In the genomic region with DNA sequence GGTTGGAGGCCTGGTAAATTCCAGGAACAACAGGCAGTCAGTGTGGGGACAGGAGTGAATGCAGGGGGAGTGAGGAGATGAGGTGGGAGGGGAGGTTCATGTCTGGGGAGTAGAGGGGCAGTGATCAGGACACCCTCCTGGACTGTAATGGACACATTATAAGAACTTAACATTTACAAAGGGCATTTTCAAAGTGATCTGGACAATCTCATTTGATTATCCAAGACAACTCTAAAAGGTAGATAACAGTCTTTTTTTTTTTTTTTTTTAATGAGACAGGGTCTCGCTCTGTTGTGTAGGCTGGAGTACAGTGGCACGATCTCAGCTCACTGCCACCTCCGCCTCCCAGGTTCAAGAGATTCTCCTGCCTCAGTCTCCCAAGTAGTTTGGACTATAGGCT, we compare ENCODE assay signal across 2 cellular contexts.
TF ChIP-seq lines count a peak whose summit lies in the region.

No MANE protein-coding gene starts in this region.

TF ChIP-seq in SK-N-SH, 30 proteins besides CTCF, POLR2A, EP300 and RAD21 (continued from another document):
- TF ChIP-seq GABPA (IDR thresholded peaks at IDR 0.05; ENCODE audit: low read depth) (no peak), PBX3 (IDR thresholded peaks at IDR 0.05) (no peak), NRF1 (IDR thresholded peaks at IDR 0.05; ENCODE audit: low read depth, low read length) (no peak), POLR2AphosphoS5 (IDR thresholded peaks at IDR 0.05; ENCODE audit: low read depth, low read length) (no peak), CHD2 (IDR thresholded peaks at IDR 0.05; ENCODE audit: low read length, partially characterized antibody) (no peak), SIN3A (IDR thresholded peaks at IDR 0.05; ENCODE audit: borderline replicate concordance, low read depth, low read length) (no peak), TEAD4 (IDR thresholded peaks at IDR 0.05; ENCODE audit: borderline replicate concordance, insufficient read depth) (no peak), MEF2A (IDR thresholded peaks at IDR 0.05; ENCODE audit: borderline replicate concordance, low read depth) (no peak), EZH2phosphoT487 (IDR thresholded peaks at IDR 0.05; ENCODE audit: borderline replicate concordance, low read depth) (no peak), ELF1 (IDR thresholded peaks at IDR 0.05) (no peak), TCF12 (IDR thresholded peaks at IDR 0.05) (no peak), FOXJ3 (CRISPR knock-in tag; IDR thresholded peaks at IDR 0.05) (no peak), RFX5 (IDR thresholded peaks at IDR 0.05; ENCODE audit: low read length) (no peak)
- TF ChIP-seq, protein P1, sequence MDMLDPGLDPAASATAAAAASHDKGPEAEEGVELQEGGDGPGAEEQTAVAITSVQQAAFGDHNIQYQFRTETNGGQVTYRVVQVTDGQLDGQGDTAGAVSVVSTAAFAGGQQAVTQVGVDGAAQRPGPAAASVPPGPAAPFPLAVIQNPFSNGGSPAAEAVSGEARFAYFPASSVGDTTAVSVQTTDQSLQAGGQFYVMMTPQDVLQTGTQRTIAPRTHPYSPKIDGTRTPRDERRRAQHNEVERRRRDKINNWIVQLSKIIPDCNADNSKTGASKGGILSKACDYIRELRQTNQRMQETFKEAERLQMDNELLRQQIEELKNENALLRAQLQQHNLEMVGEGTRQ (IDR thresholded peaks at IDR 0.05; ENCODE audit: borderline replicate concordance, low read depth, low read length): no peak
- TF ChIP-seq, protein P2, sequence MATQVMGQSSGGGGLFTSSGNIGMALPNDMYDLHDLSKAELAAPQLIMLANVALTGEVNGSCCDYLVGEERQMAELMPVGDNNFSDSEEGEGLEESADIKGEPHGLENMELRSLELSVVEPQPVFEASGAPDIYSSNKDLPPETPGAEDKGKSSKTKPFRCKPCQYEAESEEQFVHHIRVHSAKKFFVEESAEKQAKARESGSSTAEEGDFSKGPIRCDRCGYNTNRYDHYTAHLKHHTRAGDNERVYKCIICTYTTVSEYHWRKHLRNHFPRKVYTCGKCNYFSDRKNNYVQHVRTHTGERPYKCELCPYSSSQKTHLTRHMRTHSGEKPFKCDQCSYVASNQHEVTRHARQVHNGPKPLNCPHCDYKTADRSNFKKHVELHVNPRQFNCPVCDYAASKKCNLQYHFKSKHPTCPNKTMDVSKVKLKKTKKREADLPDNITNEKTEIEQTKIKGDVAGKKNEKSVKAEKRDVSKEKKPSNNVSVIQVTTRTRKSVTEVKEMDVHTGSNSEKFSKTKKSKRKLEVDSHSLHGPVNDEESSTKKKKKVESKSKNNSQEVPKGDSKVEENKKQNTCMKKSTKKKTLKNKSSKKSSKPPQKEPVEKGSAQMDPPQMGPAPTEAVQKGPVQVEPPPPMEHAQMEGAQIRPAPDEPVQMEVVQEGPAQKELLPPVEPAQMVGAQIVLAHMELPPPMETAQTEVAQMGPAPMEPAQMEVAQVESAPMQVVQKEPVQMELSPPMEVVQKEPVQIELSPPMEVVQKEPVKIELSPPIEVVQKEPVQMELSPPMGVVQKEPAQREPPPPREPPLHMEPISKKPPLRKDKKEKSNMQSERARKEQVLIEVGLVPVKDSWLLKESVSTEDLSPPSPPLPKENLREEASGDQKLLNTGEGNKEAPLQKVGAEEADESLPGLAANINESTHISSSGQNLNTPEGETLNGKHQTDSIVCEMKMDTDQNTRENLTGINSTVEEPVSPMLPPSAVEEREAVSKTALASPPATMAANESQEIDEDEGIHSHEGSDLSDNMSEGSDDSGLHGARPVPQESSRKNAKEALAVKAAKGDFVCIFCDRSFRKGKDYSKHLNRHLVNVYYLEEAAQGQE (IDR thresholded peaks at IDR 0.05; ENCODE audit: low read depth, low read length): no peak

TF ChIP-seq in SK-N-SH treated with all-trans-retinoic acid at 6 μM for 48 hours, 23 proteins besides CTCF, POLR2A, EP300 and RAD21 (continued from another document):
- TF ChIP-seq, protein P3, sequence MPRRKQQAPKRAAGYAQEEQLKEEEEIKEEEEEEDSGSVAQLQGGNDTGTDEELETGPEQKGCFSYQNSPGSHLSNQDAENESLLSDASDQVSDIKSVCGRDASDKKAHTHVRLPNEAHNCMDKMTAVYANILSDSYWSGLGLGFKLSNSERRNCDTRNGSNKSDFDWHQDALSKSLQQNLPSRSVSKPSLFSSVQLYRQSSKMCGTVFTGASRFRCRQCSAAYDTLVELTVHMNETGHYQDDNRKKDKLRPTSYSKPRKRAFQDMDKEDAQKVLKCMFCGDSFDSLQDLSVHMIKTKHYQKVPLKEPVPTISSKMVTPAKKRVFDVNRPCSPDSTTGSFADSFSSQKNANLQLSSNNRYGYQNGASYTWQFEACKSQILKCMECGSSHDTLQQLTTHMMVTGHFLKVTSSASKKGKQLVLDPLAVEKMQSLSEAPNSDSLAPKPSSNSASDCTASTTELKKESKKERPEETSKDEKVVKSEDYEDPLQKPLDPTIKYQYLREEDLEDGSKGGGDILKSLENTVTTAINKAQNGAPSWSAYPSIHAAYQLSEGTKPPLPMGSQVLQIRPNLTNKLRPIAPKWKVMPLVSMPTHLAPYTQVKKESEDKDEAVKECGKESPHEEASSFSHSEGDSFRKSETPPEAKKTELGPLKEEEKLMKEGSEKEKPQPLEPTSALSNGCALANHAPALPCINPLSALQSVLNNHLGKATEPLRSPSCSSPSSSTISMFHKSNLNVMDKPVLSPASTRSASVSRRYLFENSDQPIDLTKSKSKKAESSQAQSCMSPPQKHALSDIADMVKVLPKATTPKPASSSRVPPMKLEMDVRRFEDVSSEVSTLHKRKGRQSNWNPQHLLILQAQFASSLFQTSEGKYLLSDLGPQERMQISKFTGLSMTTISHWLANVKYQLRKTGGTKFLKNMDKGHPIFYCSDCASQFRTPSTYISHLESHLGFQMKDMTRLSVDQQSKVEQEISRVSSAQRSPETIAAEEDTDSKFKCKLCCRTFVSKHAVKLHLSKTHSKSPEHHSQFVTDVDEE (CRISPR knock-in tag; IDR thresholded peaks at IDR 0.05): no peak
- TF ChIP-seq PATZ1 (CRISPR knock-in tag; IDR thresholded peaks at IDR 0.05; ENCODE audit: borderline replicate concordance): no peak
TF ChIP-seq in SK-N-SH treated with all-trans-retinoic acid at 6 μM for 48 hours: peak in this region for 0.
